Comparison of ENCODE assay signal across 8 cellular contexts in genomic region chr11:17208257-17208999, GRCh38.
DNase-seq lines count a peak whose midpoint lies in the region; ATAC-seq lines count a peak whose summit lies in the region.

No MANE protein-coding gene starts in this region.

- DNase-seq in CD1c-positive myeloid dendritic cell (ENCODE audit: extremely low spot score), result peak; percentile 39
- peak; percentile 84 for DNase-seq in NCI-H2196 treated with DMSO at 0.1 percent for 48 hours (lab: John Stamatoyannopoulos, UW; ENCODE audit: unreplicated experiment)
- DNase-seq in activated CD4-positive, alpha-beta T cell treated with anti-CD3 and anti-CD28 coated beads, Interleukin-2, amount 50 U/mL, for 4 hours, result peak; percentile 27 to 34
- peak; percentile 36 for DNase-seq in epithelial cell of prostate (ENCODE audit: low read depth, low spot score)
- DNase-seq in middle frontal gyrus (ENCODE audit: extremely low spot score, low spot score), result peak; percentile 48
- DNase-seq in superior temporal gyrus (ENCODE audit: extremely low spot score), result peak; percentile 73

- ATAC-seq in GM19035 (IDR thresholded peaks at IDR 0.05; ENCODE audit: unreplicated experiment) (peak; percentile 62), HG03159 (IDR thresholded peaks at IDR 0.05; ENCODE audit: unreplicated experiment) (peak; percentile 69)

- H3K27ac ChIP-seq in epithelial cell of prostate, result peak overlapping the region; percentile 92

Comparison
In these comparisons a context has a peak if more than half of its experiments do, and no peak if none do; other contexts are left out.
1. Peak in every context shown above with its lines: DNase-seq, ATAC-seq and H3K27ac ChIP-seq.
2. DNase-seq: peak in every context shown above with its lines; median percentile 84 in NCI-H2196 treated with DMSO at 0.1 percent for 48 hours; 73 in superior temporal gyrus; 48 in middle frontal gyrus; 39 in CD1c-positive myeloid dendritic cell; 36 in epithelial cell of prostate; 30 in activated CD4-positive, alpha-beta T cell treated with anti-CD3 and anti-CD28 coated beads, Interleukin-2, amount 50 U/mL, for 4 hours.